In genomic region chr13:29883941-29884518, GRCh38 we compare ENCODE assay signal across 20 cellular contexts. TPM values are rescaled to one million over a fixed set of nuclear protein-coding genes. Genes with fewer than 3 reads are reported as not detected.
DNase-seq lines count a peak whose midpoint lies in the region; ATAC-seq, FAIRE-seq and TF ChIP-seq lines count a peak whose summit lies in the region.
"Had no signal": no experiment of that assay in that cellular context is flagged by ENCODE, and none has a peak within 500 bp of the region (broad histone marks: within the 10 kb centered on the region; RNA-seq: fewer than 3 reads in every experiment).

No MANE protein-coding gene starts in this region.

- H3K4me3 ChIP-seq in esophagus muscularis mucosa, result no peak overlapping the region
- H3K4me3 ChIP-seq: gastrocnemius medialis, prostate gland, thoracic aorta had no signal

- peaks cover 3% of the 10 kb centered on the region for H3K9me3 Mint-ChIP-seq in neural crest cell
- H3K9me3 Mint-ChIP-seq: CD14-positive monocyte, T-cell had no signal

- peak; percentile 57 to 70 for ATAC-seq in left cardiac atrium
- ATAC-seq in HG03097 (IDR thresholded peaks at IDR 0.05; ENCODE audit: low FRiP score, unreplicated experiment), result no peak
- ATAC-seq in GM18861 (IDR thresholded peaks at IDR 0.05; ENCODE audit: unreplicated experiment), result no peak
- ATAC-seq in HG03469 (IDR thresholded peaks at IDR 0.05; ENCODE audit: unreplicated experiment), result no peak
- ATAC-seq: gastrocnemius medialis, T-cell had no signal

- H3K9me3 ChIP-seq in esophagus muscularis mucosa, result no peaks in the 10 kb centered on the region
- H3K9me3 ChIP-seq: gastrocnemius medialis, prostate gland, thoracic aorta had no signal

- H3K4me1 Mint-ChIP-seq in neural crest cell, result peaks cover 65% of the 10 kb centered on the region

- 55% methylated on average over 6 of the region's 6 CpGs for WGBS in esophagus muscularis mucosa

- peak overlapping the region; percentile 95 for H3K27ac Mint-ChIP-seq in neural crest cell (ENCODE audit: unreplicated experiment)
- H3K27ac Mint-ChIP-seq: CD14-positive monocyte, T-cell had no signal

- no peak for TF ChIP-seq EP300 in esophagus muscularis mucosa (IDR thresholded peaks at IDR 0.05)

- H3K36me3 ChIP-seq in esophagus muscularis mucosa, result no peaks in the 10 kb centered on the region
- H3K36me3 ChIP-seq: gastrocnemius medialis, prostate gland, thoracic aorta had no signal

- no peak for TF ChIP-seq POLR2A in esophagus muscularis mucosa (IDR thresholded peaks at IDR 0.05; ENCODE audit: low read depth)

- H3K27me3 Mint-ChIP-seq in neural crest cell (ENCODE audit: low read depth), result no peaks in the 10 kb centered on the region

- no peaks in the 10 kb centered on the region for H3K36me3 Mint-ChIP-seq in neural crest cell (ENCODE audit: low read depth)
- H3K36me3 Mint-ChIP-seq: CD14-positive monocyte, T-cell had no signal

- H3K4me3 Mint-ChIP-seq in neural crest cell, result peak overlapping the region; percentile 69
- H3K4me3 Mint-ChIP-seq: CD14-positive monocyte, T-cell had no signal

- H3K27ac ChIP-seq in esophagus muscularis mucosa (replicated peaks in 1 of 4), result no peak overlapping the region
- H3K27ac ChIP-seq: gastrocnemius medialis, prostate gland, thoracic aorta had no signal

- FAIRE-seq in GM19239 (lab: Jason Lieb, UNC), result no peak
- FAIRE-seq: A204.1, colon, endothelial cell of umbilical vein had no signal

- no peak for TF ChIP-seq CTCF in esophagus muscularis mucosa (IDR thresholded peaks at IDR 0.05)
- no peak for TF ChIP-seq CTCF in neural crest cell (conservative IDR thresholded peaks at IDR 0.05)

- peaks cover 0 to 9% (median 5%) of the 10 kb centered on the region in 4 donors for H3K4me1 ChIP-seq in esophagus muscularis mucosa
- H3K4me1 ChIP-seq: gastrocnemius medialis, prostate gland had no signal

- intact Hi-C loops in left cardiac atrium (cut with DNase I), result no loop called here
- intact Hi-C loops in cardiac septum (cut with DNase I), result no loop called here
- intact Hi-C loops in esophagus muscularis mucosa (cut with DNase I), result no loop called here

- H3K27me3 ChIP-seq in esophagus muscularis mucosa, result no peaks in the 10 kb centered on the region
- H3K27me3 ChIP-seq: gastrocnemius medialis had no signal

- no peak for DNase-seq in left cardiac atrium
- DNase-seq in cardiac septum (ENCODE audit: low spot score), result no peak
- peak; percentile 37 for DNase-seq in esophagus muscularis mucosa (ENCODE audit: extremely low spot score)
- peak; percentile 25 for DNase-seq in neural crest cell (ENCODE audit: low read depth, low spot score)
- DNase-seq in GM19239 (ENCODE audit: insufficient read length, low spot score), result no peak
- DNase-seq: activated CD4-positive, alpha-beta T cell treated with anti-CD3 and anti-CD28 coated beads, Interleukin-2, amount 50 U/mL, for 1 hour; gastrocnemius medialis; NCI-H1930; NCI-H446 treated with DMSO at 0.1 percent for 48 hours; stimulated activated CD8-positive, alpha-beta memory T cell treated with anti-CD3 and anti-CD28 coated beads, Interleukin-4, amount 100 ng/mL, for 48 hours; T-cell had no signal

RNA-seq across cellular contexts. Expression of gene UBL3, which starts 33.6 kb away (rescaled TPM):
- total RNA-seq in left cardiac atrium (10 to 100 TPM; 21.9 to 22.3 TPM), cardiac septum (24.1 TPM), esophagus muscularis mucosa (10 to 100 TPM; 30.2 to 44.5 (median 32.6) TPM), neural crest cell (35.5 and 36.0 TPM in 2 replicates)

Comparison
In these comparisons a context has a peak if more than half of its experiments do, and no peak if none do; other contexts are left out.
1. ATAC-seq: peak in left cardiac atrium (2 of 2); none in HG03097 (single experiment), GM18861 (single experiment) and HG03469 (single experiment).
2. DNase-seq: peak in esophagus muscularis mucosa (single experiment) and neural crest cell (single experiment); none in left cardiac atrium (single experiment), cardiac septum (single experiment) and GM19239 (single experiment).